In genomic region chr1:38332649-38333310, GRCh38 we compare ENCODE assay signal across 1 cellular context.
TF ChIP-seq lines count a peak whose summit lies in the region.

No MANE protein-coding gene starts in this region.

TF ChIP-seq in HepG2, 621 proteins besides CTCF, POLR2A, EP300 and RAD21 (continued from another document):
- TF ChIP-seq PRDM15 (CRISPR knock-in tag; IDR thresholded peaks at IDR 0.05) (no peak), ZSCAN12 (CRISPR knock-in tag; IDR thresholded peaks at IDR 0.05) (no peak), ZNF414 (CRISPR knock-in tag; IDR thresholded peaks at IDR 0.05) (no peak)
